In the genomic region with DNA sequence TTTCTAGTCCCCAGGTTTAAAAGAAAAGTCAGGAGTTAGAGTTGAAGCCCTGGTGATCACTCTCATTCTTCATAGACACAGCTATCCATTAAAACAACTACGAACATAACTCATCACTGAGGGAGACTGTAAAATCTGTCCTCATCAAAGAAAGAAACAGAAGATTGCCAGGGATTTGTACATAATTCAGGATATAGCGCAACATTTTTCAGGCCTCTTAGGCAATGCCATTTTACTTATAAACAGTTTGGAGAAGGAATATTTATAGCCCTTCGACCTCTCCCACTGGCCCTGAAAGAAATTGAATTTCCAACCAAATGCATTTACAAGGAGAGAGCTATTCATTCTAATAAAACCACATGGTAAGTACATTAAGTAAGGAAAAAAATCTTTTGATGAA, we compare ENCODE assay signal across 27 cellular contexts.
"Had no signal": no experiment of that assay in that cellular context is flagged by ENCODE, and none has a peak within 500 bp of the region (broad histone marks: within the 10 kb centered on the region; RNA-seq: fewer than 3 reads in every experiment).

No MANE protein-coding gene starts in this region.

- H3K4me3 ChIP-seq: gastroesophageal sphincter, heart left ventricle, hepatocyte, left lung, ovary, psoas muscle, smooth muscle cell, stomach, thyroid gland had no signal

- H3K27ac Mint-ChIP-seq: dendritic cell treated with granulocyte-macrophage colony-stimulating factor and Interleukin-4, amounts not matched to agents 40 ng/mL and 50 ng/mL, for 4 days; endodermal cell; naive thymus-derived CD4-positive, alpha-beta T cell; stimulated activated effector memory CD8-positive, alpha-beta T cell treated with anti-CD3 and anti-CD28 coated beads, Interleukin-12 subunit alpha, Interleukin-12 subunit beta, amount 100 ng/mL, for 72 hours had no signal

- H3K27me3 Mint-ChIP-seq: dendritic cell treated with granulocyte-macrophage colony-stimulating factor and Interleukin-4, amounts not matched to agents 40 ng/mL and 50 ng/mL, for 4 days; naive thymus-derived CD4-positive, alpha-beta T cell had no signal

- H3K36me3 Mint-ChIP-seq: naive thymus-derived CD4-positive, alpha-beta T cell; stimulated activated effector memory CD8-positive, alpha-beta T cell treated with anti-CD3 and anti-CD28 coated beads, Interleukin-12 subunit alpha, Interleukin-12 subunit beta, amount 100 ng/mL, for 72 hours had no signal

- H3K4me3 Mint-ChIP-seq: dendritic cell treated with granulocyte-macrophage colony-stimulating factor and Interleukin-4, amounts not matched to agents 40 ng/mL and 50 ng/mL, for 4 days; endodermal cell; naive thymus-derived CD4-positive, alpha-beta T cell; stimulated activated effector memory CD8-positive, alpha-beta T cell treated with anti-CD3 and anti-CD28 coated beads, Interleukin-12 subunit alpha, Interleukin-12 subunit beta, amount 100 ng/mL, for 72 hours had no signal

- H3K9me3 Mint-ChIP-seq: dendritic cell treated with granulocyte-macrophage colony-stimulating factor and Interleukin-4, amounts not matched to agents 40 ng/mL and 50 ng/mL, for 4 days; endodermal cell had no signal

- DNase-seq: effector CD8-positive, alpha-beta T cell; endodermal cell; foreskin keratinocyte; heart left ventricle; kidney; left lung; mesendoderm; midbrain; naive thymus-derived CD4-positive, alpha-beta T cell; occipital lobe; ovary; posterior cingulate gyrus; psoas muscle; right cardiac atrium; stimulated activated CD4-positive, alpha-beta T cell treated with anti-CD3 and anti-CD28 coated beads, Interleukin-12 subunit alpha, Interleukin-12 subunit beta, amount 100 ng/mL, for 4 hours; stimulated activated CD4-positive, alpha-beta T cell treated with anti-CD3 and anti-CD28 coated beads, Interleukin-1b, Interleukin-23, amount 100 ng/mL, for 48 hours; stimulated activated CD4-positive, alpha-beta T cell treated with anti-CD3 and anti-CD28 coated beads, Interleukin-4, amount 100 ng/mL, for 1 hour; stimulated activated naive CD4-positive, alpha-beta T cell treated with Interleukin-2 at 50 U/mL for 16 hours; stomach; thyroid gland; trophoblast cell had no signal

- H3K4me1 Mint-ChIP-seq: endodermal cell; stimulated activated effector memory CD8-positive, alpha-beta T cell treated with anti-CD3 and anti-CD28 coated beads, Interleukin-12 subunit alpha, Interleukin-12 subunit beta, amount 100 ng/mL, for 72 hours had no signal

- ATAC-seq: esophagus mucosa; foreskin keratinocyte; gastroesophageal sphincter; heart left ventricle; left lung; naive thymus-derived CD4-positive, alpha-beta T cell; psoas muscle; right cardiac atrium; stimulated activated effector memory CD8-positive, alpha-beta T cell treated with anti-CD3 and anti-CD28 coated beads, Interleukin-12 subunit alpha, Interleukin-12 subunit beta, amount 100 ng/mL, for 72 hours had no signal
